Comparison of ENCODE assay signal across 19 cellular contexts in genomic region chr18:36199691-36200295, GRCh38.
"Had no signal": no experiment of that assay in that cellular context is flagged by ENCODE, and none has a peak within 500 bp of the region (broad histone marks: within the 10 kb centered on the region; RNA-seq: fewer than 3 reads in every experiment).

No MANE protein-coding gene starts in this region.

- H3K9me3 Mint-ChIP-seq: effector memory CD8-positive, alpha-beta T cell; nephron progenitor cell had no signal

- H3K27ac Mint-ChIP-seq: dendritic cell treated with granulocyte-macrophage colony-stimulating factor and Interleukin-4, amounts not matched to agents 40 ng/mL and 50 ng/mL, for 4 days; effector memory CD8-positive, alpha-beta T cell; naive thymus-derived CD4-positive, alpha-beta T cell; nephron progenitor cell had no signal

- H3K36me3 Mint-ChIP-seq: naive thymus-derived CD4-positive, alpha-beta T cell had no signal

- H3K4me1 Mint-ChIP-seq: naive thymus-derived CD4-positive, alpha-beta T cell; nephron progenitor cell had no signal

- H3K4me3 Mint-ChIP-seq: dendritic cell treated with granulocyte-macrophage colony-stimulating factor and Interleukin-4, amounts not matched to agents 40 ng/mL and 50 ng/mL, for 4 days; effector memory CD8-positive, alpha-beta T cell; naive thymus-derived CD4-positive, alpha-beta T cell; nephron progenitor cell had no signal

- DNase-seq: cerebellar nuclear complex; effector memory CD8-positive, alpha-beta T cell; esophagus squamous epithelium; foreskin fibroblast; glutamatergic neuron; kidney; left cardiac atrium; left ventricle myocardium superior; mesenchymal stem cell; naive thymus-derived CD4-positive, alpha-beta T cell; nephron progenitor cell; posterior cingulate gyrus; sigmoid colon; stimulated activated CD4-positive, alpha-beta T cell treated with anti-CD3 and anti-CD28 coated beads, Interleukin-12 subunit alpha, Interleukin-12 subunit beta, amount 100 ng/mL, for 4 hours; stimulated activated CD4-positive, alpha-beta T cell treated with anti-CD3 and anti-CD28 coated beads, Interleukin-2, amount 100 ng/mL, for 48 hours; stimulated activated naive CD4-positive, alpha-beta T cell treated with Interleukin-2 at 50 U/mL for 16 hours; tibial artery had no signal

- ATAC-seq: effector memory CD8-positive, alpha-beta T cell; gastroesophageal sphincter; left cardiac atrium; left ventricle myocardium superior; naive thymus-derived CD4-positive, alpha-beta T cell had no signal
